10 cellular contexts compared by ENCODE assay signal in the genomic region with DNA sequence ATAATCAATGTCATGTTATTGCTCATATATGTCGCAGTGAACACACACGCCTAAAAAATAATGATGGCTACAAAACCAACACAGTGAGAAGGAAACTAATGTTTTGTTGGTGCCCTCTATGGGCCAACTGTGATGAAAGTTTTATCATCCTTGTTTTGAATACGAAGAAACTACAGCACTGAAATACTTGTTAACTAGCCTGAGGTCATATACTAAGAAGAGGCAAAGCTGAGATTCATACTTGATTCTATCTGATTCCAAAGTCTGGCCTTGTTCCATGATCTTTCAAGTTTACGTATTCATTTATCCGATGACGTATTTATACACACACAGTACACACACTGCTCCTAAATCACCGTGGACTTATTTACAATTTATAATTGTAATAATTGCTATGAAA. TPM values are rescaled to one million over a fixed set of nuclear protein-coding genes. Genes with fewer than 3 reads are reported as not detected.
DNase-seq lines count a peak whose midpoint lies in the region; TF ChIP-seq lines count a peak whose summit lies in the region.
"Had no signal": no experiment of that assay in that cellular context is flagged by ENCODE, and none has a peak within 500 bp of the region (broad histone marks: within the 10 kb centered on the region; RNA-seq: fewer than 3 reads in every experiment).

No MANE protein-coding gene starts in this region.

- no peaks in the 10 kb centered on the region for H3K27me3 ChIP-seq in brain microvascular endothelial cell (replicated peaks)
- H3K27me3 ChIP-seq in osteoblast (ENCODE audit: insufficient read depth, low read length) = no peaks in the 10 kb centered on the region

- no peak overlapping the region for H2AFZ ChIP-seq in osteoblast (ENCODE audit: low read length)

- H3K4me1 ChIP-seq in osteoblast (ENCODE audit: insufficient read depth, low read length) = no peaks in the 10 kb centered on the region

- H3K79me2 ChIP-seq in osteoblast (ENCODE audit: insufficient read depth, low read length) = no peaks in the 10 kb centered on the region

- peak; percentile 38 for TF ChIP-seq CTCF in brain microvascular endothelial cell (IDR thresholded peaks at IDR 0.05; ENCODE audit: low read depth, low read length, missing control alignments)
- TF ChIP-seq CTCF in osteoblast (IDR thresholded peaks at IDR 0.05; ENCODE audit: extremely low read depth, low read depth, low read length) = peak; percentile 44

- H3K4me3 ChIP-seq in brain microvascular endothelial cell (ENCODE audit: low read depth, low read length) (no peak overlapping the region), osteoblast (ENCODE audit: insufficient read depth, low read length) (no peak overlapping the region)

- H3K27ac ChIP-seq in brain microvascular endothelial cell (no peak overlapping the region), osteoblast (ENCODE audit: low read depth, low read length) (no peak overlapping the region)
- H3K27ac ChIP-seq: neutrophil had no signal

- no peaks in the 10 kb centered on the region for H3K36me3 ChIP-seq in brain microvascular endothelial cell (replicated peaks)
- H3K36me3 ChIP-seq in osteoblast (ENCODE audit: insufficient read depth, low read length) = no peaks in the 10 kb centered on the region
- H3K36me3 ChIP-seq: neutrophil had no signal

- H3K9me3 ChIP-seq in osteoblast (ENCODE audit: low read depth, low read length) = no peaks in the 10 kb centered on the region
- H3K9me3 ChIP-seq: neutrophil had no signal

- DNase-seq in DMS153 treated with DMSO at 0.1 percent for 48 hours (lab: John Stamatoyannopoulos, UW; ENCODE audit: unreplicated experiment) = peak; percentile 4
- no peak for DNase-seq in DMS153 (lab: John Stamatoyannopoulos, UW)
- peak; percentile 50 for DNase-seq in M059J (ENCODE audit: low read depth)
- no peak for DNase-seq in brain microvascular endothelial cell
- no peak for DNase-seq in osteoblast (ENCODE audit: insufficient read length, low spot score, missing footprints)
- DNase-seq in NCI-H510A treated with DMSO at 0.1 percent for 48 hours (lab: John Stamatoyannopoulos, UW) = no peak
- no peak for DNase-seq in activated effector memory CD4-positive, alpha-beta T cell treated with anti-CD3 and anti-CD28 coated beads, Interleukin-2, amount 50 U/mL, for 16 hours
- DNase-seq in NCI-H526 treated with DMSO at 0.1 percent for 48 hours (lab: John Stamatoyannopoulos, UW) = no peak
- DNase-seq: cerebellar nuclear complex had no signal

- H3K4me2 ChIP-seq in osteoblast (ENCODE audit: insufficient read depth, low read length) = no peak overlapping the region

- no peaks in the 10 kb centered on the region for H4K20me1 ChIP-seq in osteoblast (ENCODE audit: insufficient read depth, low read length)

- in situ Hi-C loops in brain microvascular endothelial cell (cut with HindIII; ENCODE audit: low pct_ligation_motif_present, low sequenced_read_pairs) = loop anchor here (25.0 kb wide), 1 partner anchor 498 kb away; no protein-coding TSS in a partner anchor

RNA-seq across cellular contexts. Expression of gene DRD1, which starts 16.1 kb away (rescaled TPM):
- 0.12 and 0.57 TPM in 2 replicates for total RNA-seq in M059J (2014; rRNA removed; shearing (Covaris generic))
- total RNA-seq in osteoblast = under 0.01 TPM in 1 of 2 replicates, not detected in the other

RNA-seq across cellular contexts. Expression of gene SFXN1, which starts 18.2 kb away (rescaled TPM):
- 156 and 162 TPM in 2 replicates for total RNA-seq in M059J (2014; rRNA removed; shearing (Covaris generic))
- total RNA-seq in osteoblast = 38.3 and 40.9 TPM in 2 replicates

Comparison
In these comparisons a context has a peak if more than half of its experiments do, and no peak if none do; other contexts are left out.
1. DNase-seq: peak in DMS153 treated with DMSO at 0.1 percent for 48 hours (single experiment) and M059J (single experiment); none in DMS153 (single experiment), brain microvascular endothelial cell (single experiment), osteoblast (single experiment), NCI-H510A treated with DMSO at 0.1 percent for 48 hours (single experiment), activated effector memory CD4-positive, alpha-beta T cell treated with anti-CD3 and anti-CD28 coated beads, Interleukin-2, amount 50 U/mL, for 16 hours (single experiment) and NCI-H526 treated with DMSO at 0.1 percent for 48 hours (single experiment).